ENCODE assay signal across 23 cellular contexts in genomic region chr11:21615871-21616270, GRCh38.
"Had no signal": no experiment of that assay in that cellular context is flagged by ENCODE, and none has a peak within 500 bp of the region (broad histone marks: within the 10 kb centered on the region; RNA-seq: fewer than 3 reads in every experiment).

No MANE protein-coding gene starts in this region.

- H3K36me3 Mint-ChIP-seq: activated CD4-positive, alpha-beta memory T cell treated with anti-CD3 and anti-CD28 coated beads for 36 hours; activated naive CD8-positive, alpha-beta T cell; brain; T-cell had no signal

- H3K4me3 ChIP-seq: MG63, SK-N-MC had no signal

- H3K36me3 ChIP-seq: MG63 had no signal

- DNase-seq: activated CD4-positive, alpha-beta memory T cell treated with anti-CD3 and anti-CD28 coated beads for 36 hours; activated CD4-positive, alpha-beta T cell treated with anti-CD3 and anti-CD28 coated beads, Interleukin-2, amount 10 ng/mL, durations not matched to agents 7 days and 5 days; activated CD4-positive, CD25-positive, alpha-beta regulatory T cell; activated CD8-positive, alpha-beta memory T cell treated with anti-CD3 and anti-CD28 coated beads for 24 hours; activated gamma-delta T cell; activated naive CD4-positive, alpha-beta T cell treated with anti-CD3 and anti-CD28 coated beads for 36 hours; activated T-cell treated with anti-CD3 and anti-CD28 coated beads for 4 hours; activated T-cell treated with anti-CD3 and anti-CD28 coated beads, Interleukin-2, amount 50 U/mL, for 48 hours; amygdala; MG63; MV-4-11; NCI-H1105 treated with DMSO at 0.1 percent for 48 hours; NCI-H1436 treated with DMSO at 0.1 percent for 48 hours; NCI-H2107; NCI-H510A; NCI-H526 treated with DMSO at 0.1 percent for 48 hours; T-cell had no signal

- H3K9me3 Mint-ChIP-seq: activated CD4-positive, alpha-beta T cell treated with anti-CD3 and anti-CD28 coated beads, Interleukin-2, amount 10 ng/mL, durations not matched to agents 7 days and 5 days had no signal

- H3K4me1 Mint-ChIP-seq: activated CD4-positive, alpha-beta T cell treated with anti-CD3 and anti-CD28 coated beads, Interleukin-2, amount 10 ng/mL, durations not matched to agents 7 days and 5 days; activated T-helper 17 cell treated with anti-CD3 and anti-CD28 coated beads, Interleukin-2, amount 50 U/mL, for 72 hours; brain; central memory CD8-positive, alpha-beta T cell; T-cell had no signal

- H3K27me3 ChIP-seq: MG63 had no signal

- H3K27ac Mint-ChIP-seq: activated CD4-positive, alpha-beta memory T cell treated with anti-CD3 and anti-CD28 coated beads for 36 hours; activated CD4-positive, alpha-beta T cell treated with anti-CD3 and anti-CD28 coated beads, Interleukin-2, amount 10 ng/mL, durations not matched to agents 7 days and 5 days; activated naive CD4-positive, alpha-beta T cell treated with anti-CD3 and anti-CD28 coated beads for 36 hours; activated naive CD8-positive, alpha-beta T cell; activated T-helper 17 cell treated with anti-CD3 and anti-CD28 coated beads, Interleukin-2, amount 50 U/mL, for 72 hours; T-cell had no signal

- ATAC-seq: activated T-helper 17 cell treated with anti-CD3 and anti-CD28 coated beads, Interleukin-2, amount 50 U/mL, for 72 hours; T-cell had no signal

- H3K27me3 Mint-ChIP-seq: activated CD4-positive, alpha-beta memory T cell treated with anti-CD3 and anti-CD28 coated beads for 36 hours; activated CD4-positive, alpha-beta T cell treated with anti-CD3 and anti-CD28 coated beads, Interleukin-2, amount 10 ng/mL, durations not matched to agents 7 days and 5 days; activated naive CD8-positive, alpha-beta T cell; activated T-helper 17 cell treated with anti-CD3 and anti-CD28 coated beads, Interleukin-2, amount 50 U/mL, for 72 hours; brain; central memory CD8-positive, alpha-beta T cell; T-cell had no signal

- H3K4me3 Mint-ChIP-seq: activated CD4-positive, alpha-beta memory T cell treated with anti-CD3 and anti-CD28 coated beads for 36 hours; activated CD4-positive, alpha-beta T cell treated with anti-CD3 and anti-CD28 coated beads, Interleukin-2, amount 10 ng/mL, durations not matched to agents 7 days and 5 days; activated naive CD4-positive, alpha-beta T cell treated with anti-CD3 and anti-CD28 coated beads for 36 hours; activated naive CD8-positive, alpha-beta T cell; activated T-helper 17 cell treated with anti-CD3 and anti-CD28 coated beads, Interleukin-2, amount 50 U/mL, for 72 hours; brain; central memory CD8-positive, alpha-beta T cell; T-cell had no signal

- H3K27ac ChIP-seq: SK-N-MC, VCaP had no signal
